9 cellular contexts compared by ENCODE assay signal in the genomic region with DNA sequence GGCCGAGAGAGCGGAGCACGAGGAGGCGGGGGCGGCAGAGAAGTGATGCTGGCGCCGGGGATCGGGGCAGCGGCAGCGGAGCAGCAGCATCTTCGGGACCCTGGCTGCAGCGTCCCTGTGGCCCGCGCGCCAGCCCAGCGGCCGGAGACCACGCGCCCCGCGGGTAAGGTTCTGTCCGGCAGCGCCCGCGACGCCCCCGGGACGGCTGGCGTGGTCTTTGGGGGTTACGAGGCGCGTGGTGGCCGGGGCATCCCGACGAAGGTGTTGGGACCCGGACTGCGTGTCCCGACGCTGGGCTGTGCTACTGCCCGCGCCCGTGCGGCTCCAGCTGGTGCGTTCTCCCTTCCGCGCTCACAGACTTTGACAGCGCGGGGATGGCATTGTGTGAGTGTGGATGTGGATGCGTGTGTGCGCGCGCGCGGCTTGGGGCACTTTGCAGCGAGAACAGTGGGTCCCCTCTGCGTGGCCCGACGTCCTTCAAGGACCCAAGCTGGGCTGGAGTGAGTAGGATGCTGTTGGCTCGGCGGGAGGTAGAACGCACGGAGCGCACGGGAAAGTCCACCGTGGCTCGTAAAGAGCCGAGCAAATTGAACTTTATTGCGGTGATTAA. TPM values are rescaled to one million over a fixed set of nuclear protein-coding genes. Genes with fewer than 3 reads are reported as not detected.
DNase-seq lines count a peak whose midpoint lies in the region; ATAC-seq and TF ChIP-seq lines count a peak whose summit lies in the region.
"Had no signal": no experiment of that assay in that cellular context is flagged by ENCODE, and none has a peak within 500 bp of the region (broad histone marks: within the 10 kb centered on the region; RNA-seq: fewer than 3 reads in every experiment).

No MANE protein-coding gene starts in this region.

- in situ Hi-C loops in Caki2 (cut with HindIII; ENCODE audit: low pct_unique_long_range_greater_than_20kb, low sequenced_read_pairs), result no loop called here

- no peak overlapping the region for H3K27ac ChIP-seq in HUES6 (ENCODE audit: low read depth, low read length)
- H3K27ac ChIP-seq in left ventricle myocardium inferior (replicated peaks), result peak overlapping the region; percentile 86

- no peak for TF ChIP-seq CTCF in left ventricle myocardium inferior (IDR thresholded peaks at IDR 0.05; ENCODE audit: borderline replicate concordance)

- H3K4me3 ChIP-seq in HUES6 (ENCODE audit: low read depth, low read length) (peak overlapping the region; percentile 81), left ventricle myocardium inferior (peak overlapping the region; percentile 84)

- intact Hi-C loops in left ventricle myocardium inferior (cut with micrococcal nuclease), result no loop called here
- intact Hi-C loops in posterior vena cava (cut with DNase I), result no loop called here

- H3K9me3 Mint-ChIP-seq in activated naive CD8-positive, alpha-beta T cell (ENCODE audit: low read depth), result no peaks in the 10 kb centered on the region

- H3K4me1 ChIP-seq in HUES6 (ENCODE audit: control insufficient read depth, insufficient read depth, low read length) (peaks cover 35% of the 10 kb centered on the region), left ventricle myocardium inferior (peaks cover 25% of the 10 kb centered on the region)

- H3K27me3 ChIP-seq in HUES6 (ENCODE audit: control insufficient read depth, insufficient read depth, low read length) (peaks cover 23% of the 10 kb centered on the region), left ventricle myocardium inferior (ENCODE audit: low read depth) (peaks cover 50% of the 10 kb centered on the region)

- peak overlapping the region; percentile 65 for H3K9ac ChIP-seq in HUES6 (ENCODE audit: low read length)

- H3K4me1 Mint-ChIP-seq in activated naive CD8-positive, alpha-beta T cell (ENCODE audit: low read depth), result peaks cover 14% of the 10 kb centered on the region

- DNase-seq in Caki2 (ENCODE audit: low read depth) (peak; percentile 40), left ventricle myocardium inferior (no peak), posterior vena cava (ENCODE audit: low spot score) (peak; percentile 73), NCI-H2196 (lab: John Stamatoyannopoulos, UW; ENCODE audit: unreplicated experiment) (no peak)
- no peak for DNase-seq in effector CD4-positive, alpha-beta T cell

- peak; percentile 15 for ATAC-seq in GM19455 (IDR thresholded peaks at IDR 0.05; ENCODE audit: unreplicated experiment)

- H3K36me3 ChIP-seq in HUES6 (ENCODE audit: control insufficient read depth, insufficient read depth, low read length), result no peaks in the 10 kb centered on the region
- H3K36me3 ChIP-seq in left ventricle myocardium inferior, result no peaks in the 10 kb centered on the region

- no peaks in the 10 kb centered on the region for H3K9me3 ChIP-seq in HUES6 (ENCODE audit: control insufficient read depth, insufficient read depth, low read depth, low read length)
- no peaks in the 10 kb centered on the region for H3K9me3 ChIP-seq in left ventricle myocardium inferior (replicated peaks)

- no peaks in the 10 kb centered on the region for H3K36me3 Mint-ChIP-seq in activated naive CD8-positive, alpha-beta T cell

- H3K4me3 Mint-ChIP-seq in activated naive CD8-positive, alpha-beta T cell, result peak overlapping the region; percentile 80

- peaks cover 40% of the 10 kb centered on the region for H3K27me3 Mint-ChIP-seq in activated naive CD8-positive, alpha-beta T cell

- no peak overlapping the region for H3K27ac Mint-ChIP-seq in activated naive CD8-positive, alpha-beta T cell

RNA-seq across cellular contexts. Expression of a gene that starts 0.5 kb away (rescaled TPM):
- total RNA-seq in Caki2 (2014; rRNA removed; shearing (Covaris generic); ENCODE audit: low replicate concordance), result 0.81 TPM in 1 of 2 replicates, not detected in the other
- total RNA-seq in left ventricle myocardium inferior (not detected), posterior vena cava (1 to 10 TPM in 1 of 2 donors, under 1 TPM in 1; 0.51 to 5.0 TPM)
- total RNA-seq: activated CD8-positive, alpha-beta memory T cell treated with anti-CD3 and anti-CD28 coated beads for 36 hours had no signal

Comparison
In these comparisons a context has a peak if more than half of its experiments do, and no peak if none do; other contexts are left out.
1. DNase-seq: peak in Caki2 (single experiment) and posterior vena cava (single experiment); none in left ventricle myocardium inferior (single experiment), effector CD4-positive, alpha-beta T cell (single experiment) and NCI-H2196 (single experiment).